In the genomic region with DNA sequence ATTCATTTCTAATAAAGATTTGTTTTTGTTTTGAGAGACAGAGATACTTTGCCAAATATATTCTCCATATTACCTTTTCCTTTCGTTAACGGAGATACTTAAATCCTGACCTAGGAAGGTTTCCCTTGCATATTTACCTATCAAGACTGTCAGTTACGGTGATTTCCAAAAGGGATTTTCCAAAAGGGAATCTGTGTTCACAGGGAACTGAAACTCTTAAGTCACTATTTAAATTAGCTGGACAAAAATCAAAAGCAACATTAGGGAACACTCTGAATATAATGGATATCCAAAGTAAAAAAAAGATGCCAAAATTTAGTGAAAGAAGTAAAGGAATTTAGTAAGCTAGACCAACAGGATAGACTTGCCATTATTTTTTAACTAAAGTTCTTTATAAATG, we compare ENCODE assay signal across 10 cellular contexts. TPM values are rescaled to one million over a fixed set of nuclear protein-coding genes. Genes with fewer than 3 reads are reported as not detected.
DNase-seq lines count a peak whose midpoint lies in the region; ATAC-seq, FAIRE-seq and TF ChIP-seq lines count a peak whose summit lies in the region.
"Had no signal": no experiment of that assay in that cellular context is flagged by ENCODE, and none has a peak within 500 bp of the region (broad histone marks: within the 10 kb centered on the region; RNA-seq: fewer than 3 reads in every experiment).

No MANE protein-coding gene starts in this region.

- H3K9me3 Mint-ChIP-seq in T-helper 2 cell treated with Interferon-gamma antibody and Interleukin-4, amounts not matched to agents 5 μg/mL and 100 μg/mL, for 36 hours: no peaks in the 10 kb centered on the region

- ATAC-seq in foreskin keratinocyte: no peak
- ATAC-seq in pancreas: no peak
- ATAC-seq in HG03342 (IDR thresholded peaks at IDR 0.05; ENCODE audit: unreplicated experiment): no peak

- peaks cover 30% of the 10 kb centered on the region for H3K4me1 ChIP-seq in foreskin keratinocyte
- peaks cover 23% of the 10 kb centered on the region for H3K4me1 ChIP-seq in skeletal muscle satellite cell (ENCODE audit: control insufficient read depth, insufficient read depth, low read length)
- H3K4me1 ChIP-seq in pancreas: peaks cover 0 to 26% (median 22%) of the 10 kb centered on the region in 3 donors

- TF ChIP-seq CTCF in GM06990 (IDR thresholded peaks at IDR 0.05; ENCODE audit: insufficient read depth, low read length, poor library complexity, severe bottlenecking) (no peak), VCaP (conservative IDR thresholded peaks at IDR 0.05) (no peak), foreskin keratinocyte (conservative IDR thresholded peaks at IDR 0.05) (no peak), pancreas (IDR thresholded peaks at IDR 0.05) (no peak)

- peak overlapping the region; percentile 91 for H3K4me3 ChIP-seq in GM06990 (replicated peaks; ENCODE audit: low read depth, low read length)
- H3K4me3 ChIP-seq in skeletal muscle satellite cell (ENCODE audit: low read length): peak overlapping the region; percentile 98
- no peak overlapping the region for H3K4me3 ChIP-seq in pancreas

- no peak overlapping the region for H3K27ac Mint-ChIP-seq in T-helper 2 cell treated with Interferon-gamma antibody and Interleukin-4, amounts not matched to agents 5 μg/mL and 100 μg/mL, for 36 hours

- intact Hi-C loops in pancreas (cut with DNase I): no loop called here

- H3K27ac ChIP-seq in VCaP (peak overlapping the region; percentile 94), foreskin keratinocyte (peak overlapping the region; percentile 95), pancreas (peak overlapping the region in 2 of 4 donors; percentile 95)

- WGBS in pancreas, 2 donors: 38 to 44% methylated on average over 3 of the region's 3 CpGs

- no peaks in the 10 kb centered on the region for H3K27me3 ChIP-seq in GM06990 (replicated peaks; ENCODE audit: control insufficient read depth, insufficient read depth, low read length)
- no peaks in the 10 kb centered on the region for H3K27me3 ChIP-seq in foreskin keratinocyte
- H3K27me3 ChIP-seq in skeletal muscle satellite cell (ENCODE audit: control insufficient read depth, insufficient read depth, low read length): no peaks in the 10 kb centered on the region
- no peaks in the 10 kb centered on the region for H3K27me3 ChIP-seq in pancreas

- H3K9me3 ChIP-seq in skeletal muscle satellite cell (replicated peaks; ENCODE audit: low read length) (no peaks in the 10 kb centered on the region), pancreas (no peaks in the 10 kb centered on the region)

- peak overlapping the region; percentile 93 for H3K9ac ChIP-seq in skeletal muscle satellite cell (ENCODE audit: low read depth, low read length)

- H3K4me2 ChIP-seq in skeletal muscle satellite cell (ENCODE audit: low read length): peak overlapping the region; percentile 81

- no peak for DNase-seq in GM06990 (ENCODE audit: extremely low read depth, insufficient read length)
- DNase-seq in foreskin keratinocyte: peak; percentile 47 to 56
- no peak for DNase-seq in T-helper 2 cell treated with Interferon-gamma antibody and Interleukin-4, amounts not matched to agents 5 μg/mL and 100 μg/mL, for 36 hours (ENCODE audit: low spot score)
- no peak for DNase-seq in cerebellar nuclear complex (lab: John Stamatoyannopoulos, UW)
- no peak for DNase-seq in pancreas
- DNase-seq: aorta; stimulated activated CD8-positive, alpha-beta memory T cell treated with anti-CD3 and anti-CD28 coated beads, Interleukin-4, amount 100 ng/mL, for 48 hours had no signal

- no peaks in the 10 kb centered on the region for H3K27me3 Mint-ChIP-seq in T-helper 2 cell treated with Interferon-gamma antibody and Interleukin-4, amounts not matched to agents 5 μg/mL and 100 μg/mL, for 36 hours (ENCODE audit: low read depth)

- H3K4me3 Mint-ChIP-seq in T-helper 2 cell treated with Interferon-gamma antibody and Interleukin-4, amounts not matched to agents 5 μg/mL and 100 μg/mL, for 36 hours: no peak overlapping the region

- peaks cover 39% of the 10 kb centered on the region for H3K4me1 Mint-ChIP-seq in T-helper 2 cell treated with Interferon-gamma antibody and Interleukin-4, amounts not matched to agents 5 μg/mL and 100 μg/mL, for 36 hours (ENCODE audit: low read depth)

- H3K36me3 ChIP-seq in GM06990 (ENCODE audit: control insufficient read depth, insufficient read depth, low read length): peaks cover 3% of the 10 kb centered on the region
- peaks cover 31% of the 10 kb centered on the region for H3K36me3 ChIP-seq in skeletal muscle satellite cell (ENCODE audit: insufficient read depth, low read length)
- peaks cover 0 to 8% (median 0%) of the 10 kb centered on the region in 3 donors for H3K36me3 ChIP-seq in pancreas

- no peak for FAIRE-seq in pancreas (lab: Jason Lieb, UNC)

- peaks cover 33% of the 10 kb centered on the region for H3K36me3 Mint-ChIP-seq in T-helper 2 cell treated with Interferon-gamma antibody and Interleukin-4, amounts not matched to agents 5 μg/mL and 100 μg/mL, for 36 hours (ENCODE audit: low read depth)

RNA-seq across cellular contexts. Expression of gene LRRFIP2, which starts 0.6 kb away (rescaled TPM):
- total RNA-seq in foreskin keratinocyte (76.7 and 80.5 TPM in 2 replicates), pancreas (10 to 100 TPM; 17.7 to 35.7 (median 22.1) TPM)
- polyA plus RNA-seq in foreskin keratinocyte (41.6 and 49.1 TPM in 2 replicates), pancreas (10 to 100 TPM; 14.6 to 22.4 TPM)
- 29.9 and 32.8 TPM in 2 replicates for total RNA-seq in skeletal muscle satellite cell (2012; rRNA removed)

Comparison
In these comparisons a context has a peak if more than half of its experiments do, and no peak if none do; other contexts are left out.
1. DNase-seq: peak in foreskin keratinocyte (2 of 2); none in GM06990 (single experiment), T-helper 2 cell treated with Interferon-gamma antibody and Interleukin-4, amounts not matched to agents 5 μg/mL and 100 μg/mL, for 36 hours (single experiment), cerebellar nuclear complex (0 of 2) and pancreas (0 of 6).
2. H3K4me3 ChIP-seq: peak in GM06990 (single experiment) and skeletal muscle satellite cell (single experiment); none in pancreas (0 of 4).